40 cellular contexts compared by ENCODE assay signal in genomic region chr1:118200836-118201235, GRCh38. TPM values are rescaled to one million over a fixed set of nuclear protein-coding genes. Genes with fewer than 3 reads are reported as not detected.
"Had no signal": no experiment of that assay in that cellular context is flagged by ENCODE, and none has a peak within 500 bp of the region (broad histone marks: within the 10 kb centered on the region; RNA-seq: fewer than 3 reads in every experiment).

No MANE protein-coding gene starts in this region.

- H3K36me3 Mint-ChIP-seq: activated CD8-positive, alpha-beta memory T cell treated with anti-CD3 and anti-CD28 coated beads, Interleukin-2, amount 10 ng/mL, durations not matched to agents 7 days and 5 days; activated naive CD4-positive, alpha-beta T cell treated with anti-CD3 and anti-CD28 coated beads, Interleukin-2, amount 50 U/mL, for 72 hours; activated naive CD8-positive, alpha-beta T cell treated with anti-CD3 and anti-CD28 coated beads for 36 hours; WTC11 had no signal

- H3K4me1 Mint-ChIP-seq: activated CD4-positive, alpha-beta memory T cell treated with anti-CD3 and anti-CD28 coated beads, Interleukin-2, amount 10 ng/mL, durations not matched to agents 7 days and 5 days; activated CD4-positive, alpha-beta T cell treated with anti-CD3 and anti-CD28 coated beads, Interleukin-2, amount 10 ng/mL, durations not matched to agents 7 days and 5 days; activated CD8-positive, alpha-beta memory T cell treated with anti-CD3 and anti-CD28 coated beads, Interleukin-2, amount 10 ng/mL, durations not matched to agents 7 days and 5 days; activated naive CD8-positive, alpha-beta T cell treated with anti-CD3 and anti-CD28 coated beads for 36 hours; activated T-helper 17 cell treated with anti-CD3 and anti-CD28 coated beads, Interleukin-2, amount 50 U/mL, for 72 hours had no signal

- H3K4me1 ChIP-seq: adrenal gland, body of pancreas, breast epithelium had no signal

- H3K27me3 ChIP-seq: adrenal gland, body of pancreas, brain microvascular endothelial cell, breast epithelium had no signal

- ATAC-seq: activated CD4-positive, CD25-positive, alpha-beta regulatory T cell treated with anti-CD3 and anti-CD28 coated beads, Interleukin-2, amount 50 U/mL, for 24 hours; activated CD8-positive, alpha-beta memory T cell treated with anti-CD3 and anti-CD28 coated beads, Interleukin-2, amount 10 ng/mL, durations not matched to agents 7 days and 5 days; activated CD8-positive, alpha-beta T cell treated with anti-CD3 and anti-CD28 coated beads, Interleukin-2, amount 10 ng/mL, durations not matched to agents 7 days and 5 days; activated naive CD4-positive, alpha-beta T cell treated with anti-CD3 and anti-CD28 coated beads, Interleukin-2, amount 50 U/mL, for 72 hours; body of pancreas; WTC11 had no signal

- H3K4me3 ChIP-seq: adrenal gland, body of pancreas, breast epithelium had no signal

- H3K9me3 ChIP-seq: adrenal gland, body of pancreas, breast epithelium had no signal

- H3K27me3 Mint-ChIP-seq: activated CD4-positive, alpha-beta memory T cell treated with anti-CD3 and anti-CD28 coated beads, Interleukin-2, amount 10 ng/mL, durations not matched to agents 7 days and 5 days; activated CD4-positive, alpha-beta T cell treated with anti-CD3 and anti-CD28 coated beads for 36 hours; activated CD4-positive, alpha-beta T cell treated with anti-CD3 and anti-CD28 coated beads, Interleukin-2, amount 10 ng/mL, durations not matched to agents 7 days and 5 days; activated CD8-positive, alpha-beta memory T cell treated with anti-CD3 and anti-CD28 coated beads, Interleukin-2, amount 10 ng/mL, durations not matched to agents 7 days and 5 days; activated T-cell treated with anti-CD3 and anti-CD28 coated beads, Interleukin-2, amount 50 U/mL, for 24 hours had no signal

- H3K4me3 Mint-ChIP-seq: activated CD4-positive, alpha-beta memory T cell treated with anti-CD3 and anti-CD28 coated beads, Interleukin-2, amount 10 ng/mL, durations not matched to agents 7 days and 5 days; activated CD4-positive, alpha-beta T cell treated with anti-CD3 and anti-CD28 coated beads for 36 hours; activated CD4-positive, alpha-beta T cell treated with anti-CD3 and anti-CD28 coated beads, Interleukin-2, amount 10 ng/mL, durations not matched to agents 7 days and 5 days; activated CD8-positive, alpha-beta memory T cell treated with anti-CD3 and anti-CD28 coated beads, Interleukin-2, amount 10 ng/mL, durations not matched to agents 7 days and 5 days; activated CD8-positive, alpha-beta T cell treated with anti-CD3 and anti-CD28 coated beads, Interleukin-2, amount 10 ng/mL, durations not matched to agents 7 days and 5 days; activated naive CD4-positive, alpha-beta T cell treated with anti-CD3 and anti-CD28 coated beads for 36 hours; activated naive CD8-positive, alpha-beta T cell treated with anti-CD3 and anti-CD28 coated beads for 36 hours; activated T-cell treated with anti-CD3 and anti-CD28 coated beads, Interleukin-2, amount 50 U/mL, for 24 hours; activated T-helper 1 cell treated with anti-CD3 and anti-CD28 coated beads, Interleukin-12 subunit alpha, Interleukin-12 subunit beta, Interleukin-2, Interleukin-4 antibody, amounts not matched to agents 30 ng/mL and 10 ng/mL and 1 ng/mL, durations not matched to agents 14 hours and 24 hours and 36 hours; activated T-helper 17 cell treated with anti-CD3 and anti-CD28 coated beads, Interleukin-2, amount 50 U/mL, for 72 hours; T-helper 1 cell treated with Interleukin-12 subunit alpha and Interleukin-12 subunit beta and Interleukin-4 antibody, amounts not matched to agents 30 μg/mL and 1 μg/mL, for 36 hours; T-helper 2 cell treated with Interferon-gamma antibody and Interleukin-4, amounts not matched to agents 5 μg/mL and 100 μg/mL, for 36 hours; WTC11 had no signal

- H3K27ac ChIP-seq: adrenal gland, body of pancreas, brain microvascular endothelial cell, breast epithelium, WERI-Rb-1 had no signal

- H3K36me3 ChIP-seq: adrenal gland, brain microvascular endothelial cell, WERI-Rb-1 had no signal

- FAIRE-seq: astrocyte, TTC549 had no signal

- H3K9me3 Mint-ChIP-seq: activated CD4-positive, alpha-beta memory T cell treated with anti-CD3 and anti-CD28 coated beads, Interleukin-2, amount 10 ng/mL, durations not matched to agents 7 days and 5 days; activated CD4-positive, alpha-beta T cell treated with anti-CD3 and anti-CD28 coated beads, Interleukin-2, amount 10 ng/mL, durations not matched to agents 7 days and 5 days; activated naive CD4-positive, alpha-beta T cell treated with anti-CD3 and anti-CD28 coated beads for 36 hours; activated T-cell treated with anti-CD3 and anti-CD28 coated beads, Interleukin-2, amount 50 U/mL, for 24 hours; activated T-helper 1 cell treated with anti-CD3 and anti-CD28 coated beads, Interleukin-12 subunit alpha, Interleukin-12 subunit beta, Interleukin-2, Interleukin-4 antibody, amounts not matched to agents 30 ng/mL and 10 ng/mL and 1 ng/mL, durations not matched to agents 14 hours and 24 hours and 36 hours; T-helper 1 cell treated with Interleukin-12 subunit alpha and Interleukin-12 subunit beta and Interleukin-4 antibody, amounts not matched to agents 30 μg/mL and 1 μg/mL, for 36 hours; T-helper 2 cell treated with Interferon-gamma antibody and Interleukin-4, amounts not matched to agents 5 μg/mL and 100 μg/mL, for 36 hours; WTC11 had no signal

- DNase-seq: activated CD4-positive, alpha-beta memory T cell treated with anti-CD3 and anti-CD28 coated beads, Interleukin-2, amount 10 ng/mL, durations not matched to agents 7 days and 5 days; activated CD4-positive, alpha-beta T cell treated with anti-CD3 and anti-CD28 coated beads for 1 hour; activated CD4-positive, alpha-beta T cell treated with anti-CD3 and anti-CD28 coated beads for 36 hours; activated CD4-positive, alpha-beta T cell treated with anti-CD3 and anti-CD28 coated beads for 48 hours; activated CD4-positive, alpha-beta T cell treated with anti-CD3 and anti-CD28 coated beads, Interleukin-2, amount 10 ng/mL, durations not matched to agents 7 days and 5 days; activated CD4-positive, alpha-beta T cell treated with anti-CD3 and anti-CD28 coated beads, Interleukin-2, amount 50 U/mL, for 48 hours; activated CD4-positive, CD25-positive, alpha-beta regulatory T cell; activated CD8-positive, alpha-beta memory T cell treated with anti-CD3 and anti-CD28 coated beads for 24 hours; activated CD8-positive, alpha-beta memory T cell treated with anti-CD3 and anti-CD28 coated beads, Interleukin-2, amount 10 ng/mL, durations not matched to agents 7 days and 5 days; activated CD8-positive, alpha-beta memory T cell treated with anti-CD3 and anti-CD28 coated beads, Interleukin-2, amount 50 U/mL, for 48 hours; activated CD8-positive, alpha-beta T cell treated with anti-CD3 and anti-CD28 coated beads, Interleukin-2, amount 10 ng/mL, durations not matched to agents 7 days and 5 days; activated effector memory CD4-positive, alpha-beta T cell treated with anti-CD3 and anti-CD28 coated beads, Interleukin-2, amount 50 U/mL, for 16 hours; activated gamma-delta T cell treated with Interleukin-2 at 50 U/mL for 16 hours; activated naive CD4-positive, alpha-beta T cell; activated naive CD4-positive, alpha-beta T cell treated with anti-CD3 and anti-CD28 coated beads for 36 hours; activated naive CD4-positive, alpha-beta T cell treated with anti-CD3 and anti-CD28 coated beads, Interleukin-2, amount 50 U/mL, for 16 hours; activated naive CD8-positive, alpha-beta T cell treated with anti-CD3 and anti-CD28 coated beads for 36 hours; activated T-cell treated with anti-CD3 and anti-CD28 coated beads, Interleukin-2, amount 50 U/mL, for 24 hours; activated T-cell treated with anti-CD3 and anti-CD28 coated beads, Interleukin-2, amount 50 U/mL, for 48 hours; adrenal gland; amniotic stem cell; aorta; body of pancreas; brain microvascular endothelial cell; central memory CD4-positive, alpha-beta T cell; T-helper 1 cell; T-helper 2 cell; T-helper 9 cell; WERI-Rb-1 had no signal

- H3K27ac Mint-ChIP-seq: activated CD4-positive, alpha-beta memory T cell treated with anti-CD3 and anti-CD28 coated beads, Interleukin-2, amount 10 ng/mL, durations not matched to agents 7 days and 5 days; activated CD4-positive, alpha-beta T cell treated with anti-CD3 and anti-CD28 coated beads for 36 hours; activated CD4-positive, alpha-beta T cell treated with anti-CD3 and anti-CD28 coated beads, Interleukin-2, amount 10 ng/mL, durations not matched to agents 7 days and 5 days; activated CD8-positive, alpha-beta memory T cell treated with anti-CD3 and anti-CD28 coated beads, Interleukin-2, amount 10 ng/mL, durations not matched to agents 7 days and 5 days; activated CD8-positive, alpha-beta T cell treated with anti-CD3 and anti-CD28 coated beads, Interleukin-2, amount 10 ng/mL, durations not matched to agents 7 days and 5 days; activated naive CD4-positive, alpha-beta T cell treated with anti-CD3 and anti-CD28 coated beads for 36 hours; activated naive CD4-positive, alpha-beta T cell treated with anti-CD3 and anti-CD28 coated beads, Interleukin-2, amount 50 U/mL, for 72 hours; activated naive CD8-positive, alpha-beta T cell treated with anti-CD3 and anti-CD28 coated beads for 36 hours; activated T-cell treated with anti-CD3 and anti-CD28 coated beads, Interleukin-2, amount 50 U/mL, for 24 hours; activated T-helper 1 cell treated with anti-CD3 and anti-CD28 coated beads, Interleukin-12 subunit alpha, Interleukin-12 subunit beta, Interleukin-2, Interleukin-4 antibody, amounts not matched to agents 30 ng/mL and 10 ng/mL and 1 ng/mL, durations not matched to agents 14 hours and 24 hours and 36 hours; activated T-helper 17 cell treated with anti-CD3 and anti-CD28 coated beads, Interleukin-2, amount 50 U/mL, for 72 hours; T-helper 1 cell treated with Interleukin-12 subunit alpha and Interleukin-12 subunit beta and Interleukin-4 antibody, amounts not matched to agents 30 μg/mL and 1 μg/mL, for 36 hours; T-helper 2 cell treated with Interferon-gamma antibody and Interleukin-4, amounts not matched to agents 5 μg/mL and 100 μg/mL, for 36 hours; WTC11 had no signal

RNA-seq across cellular contexts. Expression of gene SPAG17, which starts 15.8 kb away (rescaled TPM):
- total RNA-seq: activated CD4-positive, alpha-beta memory T cell treated with anti-CD3 and anti-CD28 coated beads, Interleukin-2, amount 10 ng/mL, durations not matched to agents 7 days and 5 days; activated CD4-positive, alpha-beta T cell treated with anti-CD3 and anti-CD28 coated beads for 36 hours; activated CD4-positive, alpha-beta T cell treated with anti-CD3 and anti-CD28 coated beads, Interleukin-2, amount 10 ng/mL, durations not matched to agents 7 days and 5 days; activated CD8-positive, alpha-beta memory T cell treated with anti-CD3 and anti-CD28 coated beads, Interleukin-2, amount 10 ng/mL, durations not matched to agents 7 days and 5 days; activated CD8-positive, alpha-beta T cell treated with anti-CD3 and anti-CD28 coated beads, Interleukin-2, amount 10 ng/mL, durations not matched to agents 7 days and 5 days; activated naive CD4-positive, alpha-beta T cell treated with anti-CD3 and anti-CD28 coated beads for 36 hours; activated naive CD4-positive, alpha-beta T cell treated with anti-CD3 and anti-CD28 coated beads, Interleukin-2, amount 50 U/mL, for 72 hours; activated naive CD8-positive, alpha-beta T cell treated with anti-CD3 and anti-CD28 coated beads for 36 hours; activated T-helper 1 cell treated with anti-CD3 and anti-CD28 coated beads, Interleukin-12 subunit alpha, Interleukin-12 subunit beta, Interleukin-2, Interleukin-4 antibody, amounts not matched to agents 30 ng/mL and 10 ng/mL and 1 ng/mL, durations not matched to agents 14 hours and 24 hours and 36 hours; activated T-helper 17 cell treated with anti-CD3 and anti-CD28 coated beads, Interleukin-2, amount 50 U/mL, for 72 hours; cardiac septum had no signal
- polyA plus RNA-seq: aorta had no signal
